In the genomic region with DNA sequence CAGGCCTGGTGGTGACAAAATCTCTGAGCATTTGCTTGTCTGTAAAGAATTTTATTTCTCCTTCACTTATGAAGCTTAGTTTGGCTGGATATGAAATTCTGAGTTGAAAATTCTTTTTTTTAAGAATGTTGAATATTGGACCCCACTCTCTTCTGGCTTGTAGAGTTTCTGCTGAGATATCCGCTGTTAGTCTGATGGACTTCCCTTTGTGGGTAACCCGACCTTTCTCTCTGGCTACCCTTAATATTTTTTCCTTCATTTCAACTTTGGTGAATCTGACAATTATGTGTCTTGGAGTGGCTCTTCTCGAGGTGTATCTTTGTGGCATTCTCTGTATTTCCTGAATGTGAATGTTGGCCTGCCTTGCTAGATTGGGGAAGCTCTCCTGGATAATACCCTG, we compare ENCODE assay signal across 7 cellular contexts. TPM values are rescaled to one million over a fixed set of nuclear protein-coding genes. Genes with fewer than 3 reads are reported as not detected.
DNase-seq lines count a peak whose midpoint lies in the region; ATAC-seq, FAIRE-seq and TF ChIP-seq lines count a peak whose summit lies in the region.
"Not testable (repeated sequence)": the region's sequence is repeated elsewhere in the genome, so short reads cannot be mapped to it uniquely, and the experiment has no call there.

No MANE protein-coding gene starts in this region.

- not testable (repeated sequence) for TF ChIP-seq RAD21 in HepG2 (CRISPR knock-in tag; IDR thresholded peaks at IDR 0.05)

- H3K4me1 Mint-ChIP-seq in T-helper 17 cell (peaks cover 43% of the 10 kb centered on the region), chondrocyte (ENCODE audit: low read depth) (peaks cover 17% of the 10 kb centered on the region)
- H3K4me1 Mint-ChIP-seq in activated CD8-positive, alpha-beta T cell treated with anti-CD3 and anti-CD28 coated beads, Interleukin-2, amount 10 ng/mL, durations not matched to agents 7 days and 5 days (ENCODE audit: low read depth) = peaks cover 39% of the 10 kb centered on the region
- H3K4me1 Mint-ChIP-seq in activated naive CD4-positive, alpha-beta T cell treated with anti-CD3 and anti-CD28 coated beads, Interleukin-2, amount 50 U/mL, for 24 hours = peaks cover 78% of the 10 kb centered on the region
- peaks cover 34 to 83% (median 80%) of the 10 kb centered on the region in 7 donors for H3K4me1 Mint-ChIP-seq in naive thymus-derived CD4-positive, alpha-beta T cell
- not testable (repeated sequence) for H3K4me1 Mint-ChIP-seq in type B pancreatic cell (ENCODE audit: unreplicated experiment)

- in situ Hi-C loops in HepG2 (cut with HindIII; ENCODE audit: extremely low pct_ligation_motif_present, low pct_unique_long_range_greater_than_20kb) = not testable (repeated sequence)

- H3K9ac ChIP-seq in HepG2 (ENCODE audit: insufficient read depth, low read depth, low read length) = not testable (repeated sequence)

- 93% methylated on average over 3 of the region's 3 CpGs for whole genome bisulfite sequencing in HepG2 (ENCODE audit: low lambda C conversion rate)

- not testable (repeated sequence) for H3K9me3 Mint-ChIP-seq in activated CD8-positive, alpha-beta T cell treated with anti-CD3 and anti-CD28 coated beads, Interleukin-2, amount 10 ng/mL, durations not matched to agents 7 days and 5 days (ENCODE audit: insufficient read depth); activated naive CD4-positive, alpha-beta T cell treated with anti-CD3 and anti-CD28 coated beads, Interleukin-2, amount 50 U/mL, for 24 hours; chondrocyte (ENCODE audit: low read depth); naive thymus-derived CD4-positive, alpha-beta T cell; type B pancreatic cell

- POLR2A ChIA-PET in activated CD8-positive, alpha-beta T cell treated with anti-CD3 and anti-CD28 coated beads, Interleukin-2, amount 10 ng/mL, durations not matched to agents 7 days and 5 days (lab: Charles Lee); HepG2 (lab: Yijun Ruan, JAX); naive thymus-derived CD4-positive, alpha-beta T cell (lab: Charles Lee): not testable (repeated sequence)

- FAIRE-seq in HepG2 (lab: Jason Lieb, UNC) = not testable (repeated sequence)

- not testable (repeated sequence) for H3K27me3 Mint-ChIP-seq in T-helper 17 cell; activated CD8-positive, alpha-beta T cell treated with anti-CD3 and anti-CD28 coated beads, Interleukin-2, amount 10 ng/mL, durations not matched to agents 7 days and 5 days (ENCODE audit: low read depth); activated naive CD4-positive, alpha-beta T cell treated with anti-CD3 and anti-CD28 coated beads, Interleukin-2, amount 50 U/mL, for 24 hours; chondrocyte (ENCODE audit: low read depth); naive thymus-derived CD4-positive, alpha-beta T cell; type B pancreatic cell

- H3K36me3 Mint-ChIP-seq in T-helper 17 cell (ENCODE audit: low read depth) = not testable (repeated sequence)
- H3K36me3 Mint-ChIP-seq in activated CD8-positive, alpha-beta T cell treated with anti-CD3 and anti-CD28 coated beads, Interleukin-2, amount 10 ng/mL, durations not matched to agents 7 days and 5 days (ENCODE audit: low read depth) = peaks cover 60% of the 10 kb centered on the region
- H3K36me3 Mint-ChIP-seq in activated naive CD4-positive, alpha-beta T cell treated with anti-CD3 and anti-CD28 coated beads, Interleukin-2, amount 50 U/mL, for 24 hours = peaks cover 19% of the 10 kb centered on the region
- H3K36me3 Mint-ChIP-seq in chondrocyte (ENCODE audit: low read depth) = peaks cover 14% of the 10 kb centered on the region
- H3K36me3 Mint-ChIP-seq in naive thymus-derived CD4-positive, alpha-beta T cell = peaks cover 5 to 48% (median 25%) of the 10 kb centered on the region in 5 donors
- H3K36me3 Mint-ChIP-seq in type B pancreatic cell = peaks cover 29% of the 10 kb centered on the region

- BruUV-seq in HepG2 (replicated peaks; lab: Mats Ljungman, UMichigan) = not testable (repeated sequence)

- TF ChIP-seq EP300 in HepG2 (IDR thresholded peaks at IDR 0.05; ENCODE audit: low read depth in 2 of 2, low read length in 2 of 2); HepG2 (CRISPR knock-in tag; IDR thresholded peaks at IDR 0.05; ENCODE audit: borderline replicate concordance): not testable (repeated sequence)

- H3K27me3 ChIP-seq in HepG2 (ENCODE audit: control insufficient read depth in 1 of 2, insufficient read depth in 2 of 2, low read length in 2 of 2); naive thymus-derived CD4-positive, alpha-beta T cell (ENCODE audit: control insufficient read depth in 2 of 2, insufficient read depth in 2 of 2, low read length in 2 of 2): not testable (repeated sequence)

- H4K20me1 ChIP-seq in HepG2 (ENCODE audit: insufficient read depth, low read length) = peaks cover 30% of the 10 kb centered on the region

- H2AFZ ChIP-seq in HepG2 (ENCODE audit: low read length) = not testable (repeated sequence)

- TF ChIP-seq POLR2A in HepG2 (IDR thresholded peaks at IDR 0.05; ENCODE audit: insufficient read depth in 1 of 2, low read depth in 2 of 2, low read length in 2 of 2) = not testable (repeated sequence)

- H3K27ac ChIP-seq in HepG2 (ENCODE audit: extremely low read length, insufficient read depth, low read length); naive thymus-derived CD4-positive, alpha-beta T cell (ENCODE audit: low read depth, low read length): not testable (repeated sequence)

- CTCF ChIA-PET in activated CD8-positive, alpha-beta T cell treated with anti-CD3 and anti-CD28 coated beads, Interleukin-2, amount 10 ng/mL, durations not matched to agents 7 days and 5 days (lab: Charles Lee); HepG2 (lab: Yijun Ruan, JAX; ENCODE audit: low intra/inter-chr PET ratio, low total read pairs); naive thymus-derived CD4-positive, alpha-beta T cell (lab: Charles Lee): not testable (repeated sequence)

- not testable (repeated sequence) for TF ChIP-seq CTCF in chondrocyte (IDR thresholded peaks at IDR 0.05); HepG2 (CRISPR knock-in tag; IDR thresholded peaks at IDR 0.05); type B pancreatic cell (conservative IDR thresholded peaks at IDR 0.05)

- not testable (repeated sequence) for H3K9me3 ChIP-seq in T-helper 17 cell (ENCODE audit: control insufficient read depth, low read length, poor library complexity, severe bottlenecking); HepG2 (ENCODE audit: low read length); naive thymus-derived CD4-positive, alpha-beta T cell (ENCODE audit: control insufficient read depth in 2 of 3, low read length in 3 of 3)

- intact Hi-C loops in HepG2 (cut with micrococcal nuclease; ENCODE audit: unreplicated experiment); naive thymus-derived CD4-positive, alpha-beta T cell (cut with micrococcal nuclease): not testable (repeated sequence)

- not testable (repeated sequence) for ATAC-seq in T-helper 17 cell; activated CD8-positive, alpha-beta T cell treated with anti-CD3 and anti-CD28 coated beads, Interleukin-2, amount 10 ng/mL, durations not matched to agents 7 days and 5 days; HepG2; naive thymus-derived CD4-positive, alpha-beta T cell

- peak overlapping the region; percentile 42 for H3K27ac Mint-ChIP-seq in T-helper 17 cell
- peak overlapping the region; percentile 14 for H3K27ac Mint-ChIP-seq in activated CD8-positive, alpha-beta T cell treated with anti-CD3 and anti-CD28 coated beads, Interleukin-2, amount 10 ng/mL, durations not matched to agents 7 days and 5 days
- peak overlapping the region; percentile 26 for H3K27ac Mint-ChIP-seq in activated naive CD4-positive, alpha-beta T cell treated with anti-CD3 and anti-CD28 coated beads, Interleukin-2, amount 50 U/mL, for 24 hours
- peak overlapping the region; percentile 25 for H3K27ac Mint-ChIP-seq in chondrocyte (ENCODE audit: unreplicated experiment)
- peak overlapping the region in 5 of 9 donors; percentile 26 to 57 (median 31) for H3K27ac Mint-ChIP-seq in naive thymus-derived CD4-positive, alpha-beta T cell
- peak overlapping the region; percentile 31 for H3K27ac Mint-ChIP-seq in type B pancreatic cell

- H3K4me2 ChIP-seq in HepG2 (ENCODE audit: low read depth, low read length) = not testable (repeated sequence)

- peaks cover 65% of the 10 kb centered on the region for H3K79me2 ChIP-seq in HepG2 (ENCODE audit: insufficient read depth, low read length)

- not testable (repeated sequence) for H3K4me3 ChIP-seq in HepG2 (replicated peaks in 1 of 3; ENCODE audit: insufficient read depth in 1 of 3, low read depth in 2 of 3, low read length in 3 of 3); naive thymus-derived CD4-positive, alpha-beta T cell (ENCODE audit: low read length)

- peaks cover 2 to 17% of the 10 kb centered on the region in 2 experiments; a peak in 1 of 5 replicates for H3K36me3 ChIP-seq in HepG2 (replicated peaks in 1 of 2; ENCODE audit: control insufficient read depth in 1 of 2, insufficient read depth in 2 of 2, low read length in 2 of 2)
- not testable (repeated sequence) for H3K36me3 ChIP-seq in naive thymus-derived CD4-positive, alpha-beta T cell (ENCODE audit: control insufficient read depth in 2 of 3, insufficient read depth in 3 of 3, low read length in 3 of 3)

- H3K4me1 ChIP-seq in HepG2 (ENCODE audit: insufficient read depth, low read length) = peaks cover 32% of the 10 kb centered on the region
- H3K4me1 ChIP-seq in naive thymus-derived CD4-positive, alpha-beta T cell (ENCODE audit: control insufficient read depth in 2 of 2, insufficient read depth in 2 of 2, low read length in 2 of 2) = not testable (repeated sequence)

- not testable (repeated sequence) for DNase-seq in T-helper 17 cell; activated CD8-positive, alpha-beta T cell treated with anti-CD3 and anti-CD28 coated beads, Interleukin-2, amount 10 ng/mL, durations not matched to agents 7 days and 5 days; chondrocyte (ENCODE audit: low spot score); HepG2 (ENCODE audit: low spot score); naive thymus-derived CD4-positive, alpha-beta T cell; type B pancreatic cell (ENCODE audit: extremely low spot score, unreplicated experiment)

- peak overlapping the region; percentile 64 for H3K4me3 Mint-ChIP-seq in T-helper 17 cell
- H3K4me3 Mint-ChIP-seq in activated CD8-positive, alpha-beta T cell treated with anti-CD3 and anti-CD28 coated beads, Interleukin-2, amount 10 ng/mL, durations not matched to agents 7 days and 5 days; activated naive CD4-positive, alpha-beta T cell treated with anti-CD3 and anti-CD28 coated beads, Interleukin-2, amount 50 U/mL, for 24 hours; chondrocyte (ENCODE audit: unreplicated experiment); type B pancreatic cell: not testable (repeated sequence)
- peak overlapping the region in 7 of 10 donors; percentile 6 to 52 (median 44) for H3K4me3 Mint-ChIP-seq in naive thymus-derived CD4-positive, alpha-beta T cell

RNA-seq across cellular contexts. Expression of a gene that starts 46.2 kb away (rescaled TPM):
- 100 to 1,000 TPM; 135 to 178 TPM for total RNA-seq in T-helper 17 cell
- 10 to 100 TPM; 81.4 to 85.6 TPM for total RNA-seq in activated CD8-positive, alpha-beta T cell treated with anti-CD3 and anti-CD28 coated beads, Interleukin-2, amount 10 ng/mL, durations not matched to agents 7 days and 5 days
- total RNA-seq in chondrocyte = 43.8 to 45.7 TPM (median 44.2 TPM) in 3 replicates
- 22.3 and 28.9 TPM in 2 replicates for total RNA-seq in HepG2 (2016; rRNA removed; fragmentation: Illumina TruSeq; extraction: Trizol)
- total RNA-seq in HepG2 (2016; cell fraction: cytosol; rRNA removed; fragmentation: Illumina TruSeq; extraction: Trizol; ENCODE audit: low read depth) = 316 and 350 TPM in 2 replicates
- 18.9 and 26.2 TPM in 2 replicates for total RNA-seq in HepG2 (2016; cell fraction: insoluble cytoplasmic fraction; rRNA removed; fragmentation: Illumina TruSeq; extraction: Trizol)
- 57.6 and 59.9 TPM in 2 replicates for total RNA-seq in HepG2 (2016; cell fraction: membrane; rRNA removed; fragmentation: Illumina TruSeq; extraction: Trizol)
- total RNA-seq in HepG2 (2016; cell fraction: nucleus; rRNA removed; fragmentation: Illumina TruSeq; extraction: Trizol) = 50.1 and 55.5 TPM in 2 replicates
- polyA plus RNA-seq in HepG2 (2011; rRNA removed) = 12.4 TPM in 2 replicates
- polyA plus RNA-seq in HepG2 (2011; cell fraction: cytosol; rRNA removed) = 5.1 and 5.5 TPM in 2 replicates
- polyA plus RNA-seq in HepG2 (2011; cell fraction: nucleus; rRNA removed) = 79.7 and 90.7 TPM in 2 replicates
- 26.4 and 28.0 TPM in 2 replicates for polyA plus RNA-seq in HepG2 (2012)
- polyA plus RNA-seq in HepG2 (2016; cell fraction: cytosol; fragmentation: Illumina TruSeq; extraction: Trizol; ENCODE audit: low read depth) = 3.1 and 3.3 TPM in 2 replicates
- polyA plus RNA-seq in HepG2 (2016; cell fraction: insoluble cytoplasmic fraction; fragmentation: Illumina TruSeq; extraction: Trizol; ENCODE audit: low read depth) = 10.1 and 11.9 TPM in 2 replicates
- 4.5 and 4.7 TPM in 2 replicates for polyA plus RNA-seq in HepG2 (2016; cell fraction: membrane; fragmentation: Illumina TruSeq; extraction: Trizol; ENCODE audit: low read depth)
- polyA plus RNA-seq in HepG2 (2016; cell fraction: nucleus; fragmentation: Illumina TruSeq; extraction: Trizol; ENCODE audit: insufficient read depth, low read depth) = 38.9 and 41.2 TPM in 2 replicates
- polyA minus RNA-seq in HepG2 (2011; rRNA and poly(A)+ RNA removed; ENCODE audit: low replicate concordance) = 18.7 and 23.4 TPM in 2 replicates
- 21.6 and 23.1 TPM in 2 replicates for polyA minus RNA-seq in HepG2 (2011; cell fraction: cytosol; rRNA and poly(A)+ RNA removed)
- polyA minus RNA-seq in HepG2 (2011; cell fraction: nucleus; rRNA and poly(A)+ RNA removed) = 99.0 and 111 TPM in 2 replicates
- total RNA-seq in naive thymus-derived CD4-positive, alpha-beta T cell = 100 to 1,000 TPM in 4 of 5 experiments, 10 to 100 TPM in 1; 90.2 to 177 (median 164) TPM
- 10 to 100 TPM; 43.7 to 78.8 TPM for polyA plus RNA-seq in naive thymus-derived CD4-positive, alpha-beta T cell
- 60.2 and 67.2 TPM in 2 replicates for total RNA-seq in type B pancreatic cell (ENCODE audit: low replicate concordance)
